In the genomic region with DNA sequence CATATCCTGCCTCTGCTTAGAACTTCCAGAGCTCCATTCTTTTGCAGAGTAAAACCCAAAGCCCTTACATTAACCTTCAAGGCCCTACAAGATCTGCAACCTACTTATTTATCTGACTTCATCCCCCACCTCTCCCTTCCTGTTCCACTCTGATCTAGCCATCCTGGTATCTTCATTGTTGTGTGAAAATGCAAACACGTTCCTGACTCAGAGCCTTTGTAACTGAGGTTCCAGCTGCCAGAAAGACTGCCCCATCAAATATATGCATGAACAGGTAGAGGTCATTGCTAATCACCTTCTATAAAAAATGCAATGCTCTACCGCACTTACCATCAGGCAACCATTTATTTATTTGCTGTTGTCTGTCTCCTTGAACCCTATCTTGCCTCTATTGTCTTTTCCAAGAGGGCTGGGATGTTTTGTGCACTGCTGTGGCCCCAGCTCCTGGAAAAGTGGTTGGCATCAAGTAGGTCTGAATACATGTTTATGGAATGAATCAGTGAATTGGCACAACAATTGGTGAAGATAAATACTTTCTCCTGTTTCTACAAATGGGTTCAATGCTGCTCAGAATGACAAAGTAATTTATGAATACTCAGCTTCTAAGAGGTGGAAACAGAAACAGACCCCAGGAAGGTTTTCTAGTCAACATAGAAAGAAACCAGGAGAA, we compare ENCODE assay signal across 2 cellular contexts.
TF ChIP-seq lines count a peak whose summit lies in the region.

No MANE protein-coding gene starts in this region.

TF ChIP-seq in SK-N-SH, 30 proteins besides CTCF, POLR2A, EP300 and RAD21:
- TF ChIP-seq NFIC (IDR thresholded peaks at IDR 0.05; ENCODE audit: borderline replicate concordance) (peak; percentile 18; the same call in 1 of the 2 replicates), ELF1 (IDR thresholded peaks at IDR 0.05) (no peak), MAX (IDR thresholded peaks at IDR 0.05; ENCODE audit: low read depth) (no peak), TCF12 (IDR thresholded peaks at IDR 0.05) (peak; percentile 4; the same call in 1 of the 2 replicates)

TF ChIP-seq in SK-N-SH treated with all-trans-retinoic acid at 6 μM for 48 hours, 23 proteins besides CTCF, POLR2A, EP300 and RAD21:
- TF ChIP-seq, protein P1, sequence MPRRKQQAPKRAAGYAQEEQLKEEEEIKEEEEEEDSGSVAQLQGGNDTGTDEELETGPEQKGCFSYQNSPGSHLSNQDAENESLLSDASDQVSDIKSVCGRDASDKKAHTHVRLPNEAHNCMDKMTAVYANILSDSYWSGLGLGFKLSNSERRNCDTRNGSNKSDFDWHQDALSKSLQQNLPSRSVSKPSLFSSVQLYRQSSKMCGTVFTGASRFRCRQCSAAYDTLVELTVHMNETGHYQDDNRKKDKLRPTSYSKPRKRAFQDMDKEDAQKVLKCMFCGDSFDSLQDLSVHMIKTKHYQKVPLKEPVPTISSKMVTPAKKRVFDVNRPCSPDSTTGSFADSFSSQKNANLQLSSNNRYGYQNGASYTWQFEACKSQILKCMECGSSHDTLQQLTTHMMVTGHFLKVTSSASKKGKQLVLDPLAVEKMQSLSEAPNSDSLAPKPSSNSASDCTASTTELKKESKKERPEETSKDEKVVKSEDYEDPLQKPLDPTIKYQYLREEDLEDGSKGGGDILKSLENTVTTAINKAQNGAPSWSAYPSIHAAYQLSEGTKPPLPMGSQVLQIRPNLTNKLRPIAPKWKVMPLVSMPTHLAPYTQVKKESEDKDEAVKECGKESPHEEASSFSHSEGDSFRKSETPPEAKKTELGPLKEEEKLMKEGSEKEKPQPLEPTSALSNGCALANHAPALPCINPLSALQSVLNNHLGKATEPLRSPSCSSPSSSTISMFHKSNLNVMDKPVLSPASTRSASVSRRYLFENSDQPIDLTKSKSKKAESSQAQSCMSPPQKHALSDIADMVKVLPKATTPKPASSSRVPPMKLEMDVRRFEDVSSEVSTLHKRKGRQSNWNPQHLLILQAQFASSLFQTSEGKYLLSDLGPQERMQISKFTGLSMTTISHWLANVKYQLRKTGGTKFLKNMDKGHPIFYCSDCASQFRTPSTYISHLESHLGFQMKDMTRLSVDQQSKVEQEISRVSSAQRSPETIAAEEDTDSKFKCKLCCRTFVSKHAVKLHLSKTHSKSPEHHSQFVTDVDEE (CRISPR knock-in tag; IDR thresholded peaks at IDR 0.05): no peak
- TF ChIP-seq, protein P2, sequence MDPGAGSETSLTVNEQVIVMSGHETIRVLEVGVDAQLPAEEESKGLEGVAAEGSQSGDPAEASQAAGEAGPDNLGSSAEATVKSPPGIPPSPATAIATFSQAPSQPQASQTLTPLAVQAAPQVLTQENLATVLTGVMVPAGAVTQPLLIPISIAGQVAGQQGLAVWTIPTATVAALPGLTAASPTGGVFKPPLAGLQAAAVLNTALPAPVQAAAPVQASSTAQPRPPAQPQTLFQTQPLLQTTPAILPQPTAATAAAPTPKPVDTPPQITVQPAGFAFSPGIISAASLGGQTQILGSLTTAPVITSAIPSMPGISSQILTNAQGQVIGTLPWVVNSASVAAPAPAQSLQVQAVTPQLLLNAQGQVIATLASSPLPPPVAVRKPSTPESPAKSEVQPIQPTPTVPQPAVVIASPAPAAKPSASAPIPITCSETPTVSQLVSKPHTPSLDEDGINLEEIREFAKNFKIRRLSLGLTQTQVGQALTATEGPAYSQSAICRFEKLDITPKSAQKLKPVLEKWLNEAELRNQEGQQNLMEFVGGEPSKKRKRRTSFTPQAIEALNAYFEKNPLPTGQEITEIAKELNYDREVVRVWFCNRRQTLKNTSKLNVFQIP (CRISPR knock-in tag; IDR thresholded peaks at IDR 0.05; ENCODE audit: borderline replicate concordance, low read depth): no peak
- no peak for TF ChIP-seq ZFP3 (CRISPR knock-in tag; IDR thresholded peaks at IDR 0.05)
- no peak for TF ChIP-seq OSR1 (CRISPR knock-in tag; IDR thresholded peaks at IDR 0.05)
- TF ChIP-seq ISL1 (CRISPR knock-in tag; IDR thresholded peaks at IDR 0.05): no peak
- no peak for TF ChIP-seq ZNF8 (CRISPR knock-in tag; IDR thresholded peaks at IDR 0.05)
- TF ChIP-seq SNAI2 (CRISPR knock-in tag; IDR thresholded peaks at IDR 0.05): no peak
- TF ChIP-seq ZNF70 (CRISPR knock-in tag; IDR thresholded peaks at IDR 0.05): no peak
- TF ChIP-seq ESRRG (CRISPR knock-in tag; IDR thresholded peaks at IDR 0.05): no peak
- TF ChIP-seq TCF4 (CRISPR knock-in tag; IDR thresholded peaks at IDR 0.05; ENCODE audit: borderline replicate concordance): no peak
TF ChIP-seq in SK-N-SH treated with all-trans-retinoic acid at 6 μM for 48 hours: peak in this region for 0.
